ENCODE assay signal across 1 cellular context in the genomic region with DNA sequence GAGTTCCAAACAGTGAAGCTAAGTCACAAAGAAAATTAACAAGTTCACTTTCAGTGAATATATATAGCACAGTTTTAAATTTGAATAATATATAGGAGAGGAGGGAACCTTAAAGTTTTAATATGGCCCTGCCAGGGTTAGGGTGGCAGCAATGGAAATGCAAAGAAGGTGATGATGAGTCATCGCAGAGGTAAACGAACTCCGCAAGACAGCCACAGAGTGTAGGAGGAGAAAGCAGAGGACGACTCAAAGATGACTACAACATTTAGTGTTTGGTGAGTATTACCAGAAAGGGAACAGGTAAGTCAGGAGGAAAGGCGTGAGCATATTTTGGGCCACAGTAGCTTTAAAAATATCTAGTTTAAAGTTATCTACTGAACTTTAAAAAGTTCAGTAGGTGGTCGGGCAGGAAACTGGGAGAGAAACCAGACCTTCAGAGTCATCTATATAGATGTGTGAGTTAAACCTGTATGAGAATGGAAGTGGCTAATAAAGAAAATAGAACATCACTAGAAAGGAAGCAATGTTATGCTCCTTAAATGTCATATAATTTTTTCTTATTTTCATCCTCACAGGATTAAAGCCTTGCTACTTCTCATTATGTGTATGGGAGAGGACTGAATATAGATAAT.
TF ChIP-seq lines count a peak whose summit lies in the region.

No MANE protein-coding gene starts in this region.

TF ChIP-seq in K562, 482 proteins besides CTCF, POLR2A, EP300 and RAD21 (continued from another document):
- TF ChIP-seq, protein P1, sequence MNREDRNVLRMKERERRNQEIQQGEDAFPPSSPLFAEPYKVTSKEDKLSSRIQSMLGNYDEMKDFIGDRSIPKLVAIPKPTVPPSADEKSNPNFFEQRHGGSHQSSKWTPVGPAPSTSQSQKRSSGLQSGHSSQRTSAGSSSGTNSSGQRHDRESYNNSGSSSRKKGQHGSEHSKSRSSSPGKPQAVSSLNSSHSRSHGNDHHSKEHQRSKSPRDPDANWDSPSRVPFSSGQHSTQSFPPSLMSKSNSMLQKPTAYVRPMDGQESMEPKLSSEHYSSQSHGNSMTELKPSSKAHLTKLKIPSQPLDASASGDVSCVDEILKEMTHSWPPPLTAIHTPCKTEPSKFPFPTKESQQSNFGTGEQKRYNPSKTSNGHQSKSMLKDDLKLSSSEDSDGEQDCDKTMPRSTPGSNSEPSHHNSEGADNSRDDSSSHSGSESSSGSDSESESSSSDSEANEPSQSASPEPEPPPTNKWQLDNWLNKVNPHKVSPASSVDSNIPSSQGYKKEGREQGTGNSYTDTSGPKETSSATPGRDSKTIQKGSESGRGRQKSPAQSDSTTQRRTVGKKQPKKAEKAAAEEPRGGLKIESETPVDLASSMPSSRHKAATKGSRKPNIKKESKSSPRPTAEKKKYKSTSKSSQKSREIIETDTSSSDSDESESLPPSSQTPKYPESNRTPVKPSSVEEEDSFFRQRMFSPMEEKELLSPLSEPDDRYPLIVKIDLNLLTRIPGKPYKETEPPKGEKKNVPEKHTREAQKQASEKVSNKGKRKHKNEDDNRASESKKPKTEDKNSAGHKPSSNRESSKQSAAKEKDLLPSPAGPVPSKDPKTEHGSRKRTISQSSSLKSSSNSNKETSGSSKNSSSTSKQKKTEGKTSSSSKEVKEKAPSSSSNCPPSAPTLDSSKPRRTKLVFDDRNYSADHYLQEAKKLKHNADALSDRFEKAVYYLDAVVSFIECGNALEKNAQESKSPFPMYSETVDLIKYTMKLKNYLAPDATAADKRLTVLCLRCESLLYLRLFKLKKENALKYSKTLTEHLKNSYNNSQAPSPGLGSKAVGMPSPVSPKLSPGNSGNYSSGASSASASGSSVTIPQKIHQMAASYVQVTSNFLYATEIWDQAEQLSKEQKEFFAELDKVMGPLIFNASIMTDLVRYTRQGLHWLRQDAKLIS (CRISPR knock-in tag; IDR thresholded peaks at IDR 0.05), result no peak
- TF ChIP-seq PRPF4 (IDR thresholded peaks at IDR 0.05; ENCODE audit: insufficient read depth, low read depth, low read length, poor library complexity, severe bottlenecking) (no peak), ZNF316 (IDR thresholded peaks at IDR 0.05) (0 out of 2 replicates have a peak, but pooled peaks have one; percentile 31), ARID1B (IDR thresholded peaks at IDR 0.05) (0 out of 2 replicates have a peak, but pooled peaks have one; percentile 8), JUNB (CRISPR knock-in tag; conservative IDR thresholded peaks at IDR 0.05) (0 out of 2 replicates have a peak, but pooled peaks have one; percentile 24), JUND (IDR thresholded peaks at IDR 0.05; ENCODE audit: borderline replicate concordance, low read depth, low read length) (peak; percentile 77), JUND (tag; IDR thresholded peaks at IDR 0.05; ENCODE audit: borderline replicate concordance, low read depth, low read length) (peak; percentile 55; the same call in 2 of the 3 replicates), C11orf30 (IDR thresholded peaks at IDR 0.05; ENCODE audit: low read depth) (0 out of 2 replicates have a peak, but pooled peaks have one; percentile 13)
- TF ChIP-seq, protein P2, sequence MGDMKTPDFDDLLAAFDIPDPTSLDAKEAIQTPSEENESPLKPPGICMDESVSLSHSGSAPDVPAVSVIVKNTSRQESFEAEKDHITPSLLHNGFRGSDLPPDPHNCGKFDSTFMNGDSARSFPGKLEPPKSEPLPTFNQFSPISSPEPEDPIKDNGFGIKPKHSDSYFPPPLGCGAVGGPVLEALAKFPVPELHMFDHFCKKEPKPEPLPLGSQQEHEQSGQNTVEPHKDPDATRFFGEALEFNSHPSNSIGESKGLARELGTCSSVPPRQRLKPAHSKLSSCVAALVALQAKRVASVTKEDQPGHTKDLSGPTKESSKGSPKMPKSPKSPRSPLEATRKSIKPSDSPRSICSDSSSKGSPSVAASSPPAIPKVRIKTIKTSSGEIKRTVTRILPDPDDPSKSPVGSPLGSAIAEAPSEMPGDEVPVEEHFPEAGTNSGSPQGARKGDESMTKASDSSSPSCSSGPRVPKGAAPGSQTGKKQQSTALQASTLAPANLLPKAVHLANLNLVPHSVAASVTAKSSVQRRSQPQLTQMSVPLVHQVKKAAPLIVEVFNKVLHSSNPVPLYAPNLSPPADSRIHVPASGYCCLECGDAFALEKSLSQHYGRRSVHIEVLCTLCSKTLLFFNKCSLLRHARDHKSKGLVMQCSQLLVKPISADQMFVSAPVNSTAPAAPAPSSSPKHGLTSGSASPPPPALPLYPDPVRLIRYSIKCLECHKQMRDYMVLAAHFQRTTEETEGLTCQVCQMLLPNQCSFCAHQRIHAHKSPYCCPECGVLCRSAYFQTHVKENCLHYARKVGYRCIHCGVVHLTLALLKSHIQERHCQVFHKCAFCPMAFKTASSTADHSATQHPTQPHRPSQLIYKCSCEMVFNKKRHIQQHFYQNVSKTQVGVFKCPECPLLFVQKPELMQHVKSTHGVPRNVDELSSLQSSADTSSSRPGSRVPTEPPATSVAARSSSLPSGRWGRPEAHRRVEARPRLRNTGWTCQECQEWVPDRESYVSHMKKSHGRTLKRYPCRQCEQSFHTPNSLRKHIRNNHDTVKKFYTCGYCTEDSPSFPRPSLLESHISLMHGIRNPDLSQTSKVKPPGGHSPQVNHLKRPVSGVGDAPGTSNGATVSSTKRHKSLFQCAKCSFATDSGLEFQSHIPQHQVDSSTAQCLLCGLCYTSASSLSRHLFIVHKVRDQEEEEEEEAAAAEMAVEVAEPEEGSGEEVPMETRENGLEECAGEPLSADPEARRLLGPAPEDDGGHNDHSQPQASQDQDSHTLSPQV (IDR thresholded peaks at IDR 0.05), result 0 out of 2 replicates have a peak, but pooled peaks have one; percentile 14
